Comparison of ENCODE assay signal across 8 cellular contexts in the genomic region with DNA sequence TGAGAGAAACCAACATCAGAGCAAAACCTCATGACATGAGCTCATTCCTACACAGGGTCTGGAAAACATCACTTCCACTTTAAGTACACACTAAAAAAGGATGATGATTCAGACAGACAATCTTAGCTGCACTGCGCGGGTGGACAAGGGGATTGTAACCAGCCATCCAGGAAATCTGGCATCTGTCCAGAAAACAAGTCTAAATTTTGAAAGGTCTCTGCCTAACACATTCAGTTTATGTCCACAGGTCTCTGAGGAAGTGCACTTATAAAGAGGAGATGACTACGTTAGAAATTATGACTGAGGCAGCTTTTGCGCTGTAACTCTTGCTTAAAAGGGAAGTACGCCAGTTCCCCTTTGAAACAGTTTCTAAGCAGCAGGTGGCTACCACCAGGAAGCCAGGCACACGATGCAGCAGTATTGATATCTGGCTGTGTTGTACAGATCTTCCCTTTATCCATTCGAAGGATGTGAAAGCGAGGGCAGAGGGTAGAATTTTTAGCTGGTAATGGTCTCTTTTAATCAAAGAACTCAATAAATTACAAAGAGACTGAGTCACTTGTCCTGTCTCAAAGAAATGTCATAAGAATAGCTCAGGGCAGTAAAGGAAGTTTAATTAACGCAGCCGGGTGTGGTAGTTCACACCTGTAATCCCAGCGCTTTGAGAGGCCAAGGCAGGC.
DNase-seq lines count a peak whose midpoint lies in the region; ATAC-seq and TF ChIP-seq lines count a peak whose summit lies in the region.

No MANE protein-coding gene starts in this region.

- H3K36me3 ChIP-seq in left ventricle myocardium inferior, result no peaks in the 10 kb centered on the region

- intact Hi-C loops in activated CD4-positive, alpha-beta T cell treated with anti-CD3 and anti-CD28 coated beads for 36 hours (cut with DNase I, micrococcal nuclease), result loop anchor here in 1 of 2 experiments (5.0 kb wide), 1 partner anchor 180 kb away; no protein-coding TSS in a partner anchor
- intact Hi-C loops in left ventricle myocardium inferior (cut with micrococcal nuclease), result no loop called here

- peaks cover 4% of the 10 kb centered on the region for H3K27me3 Mint-ChIP-seq in activated CD4-positive, alpha-beta T cell treated with anti-CD3 and anti-CD28 coated beads for 36 hours
- H3K27me3 Mint-ChIP-seq in activated T-cell treated with anti-CD3 and anti-CD28 coated beads, Interleukin-2, amount 50 U/mL, for 72 hours (ENCODE audit: low read depth), result peaks cover 5% of the 10 kb centered on the region

- peaks cover 22% of the 10 kb centered on the region for H3K4me1 ChIP-seq in left ventricle myocardium inferior

- peak; percentile 89 for ATAC-seq in activated CD4-positive, alpha-beta T cell treated with anti-CD3 and anti-CD28 coated beads for 36 hours
- ATAC-seq in activated T-cell treated with anti-CD3 and anti-CD28 coated beads, Interleukin-2, amount 50 U/mL, for 72 hours (replicated peaks in 1 of 2), result peak; percentile 85 to 86

- H3K9me3 ChIP-seq in left ventricle myocardium inferior (replicated peaks), result no peaks in the 10 kb centered on the region

- no peak for TF ChIP-seq CTCF in left ventricle myocardium inferior (IDR thresholded peaks at IDR 0.05; ENCODE audit: borderline replicate concordance)

- H3K36me3 Mint-ChIP-seq in activated CD4-positive, alpha-beta T cell treated with anti-CD3 and anti-CD28 coated beads for 36 hours (ENCODE audit: low read depth), result no peaks in the 10 kb centered on the region
- H3K36me3 Mint-ChIP-seq in activated T-cell treated with anti-CD3 and anti-CD28 coated beads, Interleukin-2, amount 50 U/mL, for 72 hours (ENCODE audit: insufficient read depth in 2 of 2), result no peaks in the 10 kb centered on the region

- H3K27ac ChIP-seq in left ventricle myocardium inferior (replicated peaks), result peak overlapping the region; percentile 71

- peak; percentile 57 for DNase-seq in activated CD4-positive, alpha-beta T cell treated with anti-CD3 and anti-CD28 coated beads for 36 hours
- DNase-seq in activated CD4-positive, alpha-beta T cell treated with anti-CD3 and anti-CD28 coated beads for 1 hour, result no peak
- peak; percentile 47 for DNase-seq in H4 (ENCODE audit: low spot score)
- DNase-seq in NCI-H1092 (lab: John Stamatoyannopoulos, UW), result peak; percentile 42
- DNase-seq in activated T-cell treated with anti-CD3 and anti-CD28 coated beads, Interleukin-2, amount 50 U/mL, for 72 hours, result peak; percentile 24 to 31
- peak; percentile 53 for DNase-seq in left ventricle myocardium inferior
- peak; percentile 52 for DNase-seq in stimulated activated CD4-positive, alpha-beta T cell treated with anti-CD3 and anti-CD28 coated beads, Interleukin-1b, Interleukin-23, amount 100 ng/mL, for 48 hours
- DNase-seq in 8988T, result no peak

- no peak overlapping the region for H3K4me3 Mint-ChIP-seq in activated CD4-positive, alpha-beta T cell treated with anti-CD3 and anti-CD28 coated beads for 36 hours
- H3K4me3 Mint-ChIP-seq in activated T-cell treated with anti-CD3 and anti-CD28 coated beads, Interleukin-2, amount 50 U/mL, for 72 hours, result no peak overlapping the region

- H3K9me3 Mint-ChIP-seq in activated CD4-positive, alpha-beta T cell treated with anti-CD3 and anti-CD28 coated beads for 36 hours (ENCODE audit: low read depth), result no peaks in the 10 kb centered on the region
- no peaks in the 10 kb centered on the region for H3K9me3 Mint-ChIP-seq in activated T-cell treated with anti-CD3 and anti-CD28 coated beads, Interleukin-2, amount 50 U/mL, for 72 hours

- peak overlapping the region; percentile 25 for H3K4me3 ChIP-seq in left ventricle myocardium inferior

- no peaks in the 10 kb centered on the region for H3K4me1 Mint-ChIP-seq in activated CD4-positive, alpha-beta T cell treated with anti-CD3 and anti-CD28 coated beads for 36 hours
- no peaks in the 10 kb centered on the region for H3K4me1 Mint-ChIP-seq in activated T-cell treated with anti-CD3 and anti-CD28 coated beads, Interleukin-2, amount 50 U/mL, for 72 hours (ENCODE audit: low read depth)

- POLR2A ChIA-PET in activated CD4-positive, alpha-beta T cell treated with anti-CD3 and anti-CD28 coated beads for 36 hours (lab: Charles Lee), result no interaction called here

- CTCF ChIA-PET in activated CD4-positive, alpha-beta T cell treated with anti-CD3 and anti-CD28 coated beads for 36 hours (lab: Charles Lee), result interaction anchor here (0.6 to 1.9 kb wide), 8 partner anchors 9 to 679 kb away, joined by 3 to 9 read pairs (median 3); no protein-coding TSS in a partner anchor

- H3K27me3 ChIP-seq in left ventricle myocardium inferior (ENCODE audit: low read depth), result no peaks in the 10 kb centered on the region

- no peak overlapping the region for H3K27ac Mint-ChIP-seq in activated CD4-positive, alpha-beta T cell treated with anti-CD3 and anti-CD28 coated beads for 36 hours
- H3K27ac Mint-ChIP-seq in activated T-cell treated with anti-CD3 and anti-CD28 coated beads, Interleukin-2, amount 50 U/mL, for 72 hours, result no peak overlapping the region

Comparison
In these comparisons a context has a peak if more than half of its experiments do, and no peak if none do; other contexts are left out.
1. DNase-seq: peak in activated CD4-positive, alpha-beta T cell treated with anti-CD3 and anti-CD28 coated beads for 36 hours (single experiment), H4 (single experiment), NCI-H1092 (single experiment), activated T-cell treated with anti-CD3 and anti-CD28 coated beads, Interleukin-2, amount 50 U/mL, for 72 hours (2 of 2), left ventricle myocardium inferior (single experiment) and stimulated activated CD4-positive, alpha-beta T cell treated with anti-CD3 and anti-CD28 coated beads, Interleukin-1b, Interleukin-23, amount 100 ng/mL, for 48 hours (single experiment); none in activated CD4-positive, alpha-beta T cell treated with anti-CD3 and anti-CD28 coated beads for 1 hour (single experiment) and 8988T (single experiment).